19 cellular contexts compared by ENCODE assay signal in the genomic region with DNA sequence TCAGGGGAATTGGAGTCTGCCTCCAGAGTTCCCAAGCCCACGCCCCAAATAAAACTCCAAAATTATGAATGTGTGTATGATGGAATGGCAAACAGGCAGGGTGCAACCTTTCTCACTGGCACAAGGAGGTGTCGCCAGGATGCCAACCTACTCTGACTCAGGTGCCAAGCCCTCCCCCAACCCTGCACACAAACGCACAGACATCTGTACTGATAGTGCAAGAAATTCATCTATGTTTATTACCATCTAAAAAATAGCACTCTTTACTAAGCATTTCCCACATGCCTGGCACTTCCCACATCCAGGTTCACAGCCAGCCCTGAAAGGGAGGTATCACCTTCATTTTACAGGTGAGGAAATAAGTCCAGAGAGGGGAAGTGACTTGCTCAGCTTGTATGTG. TPM values are rescaled to one million over a fixed set of nuclear protein-coding genes. Genes with fewer than 3 reads are reported as not detected.
"Had no signal": no experiment of that assay in that cellular context is flagged by ENCODE, and none has a peak within 500 bp of the region (broad histone marks: within the 10 kb centered on the region; RNA-seq: fewer than 3 reads in every experiment).

No MANE protein-coding gene starts in this region.

- H3K36me3 Mint-ChIP-seq: activated naive CD8-positive, alpha-beta T cell; naive thymus-derived CD4-positive, alpha-beta T cell had no signal

- H3K9me3 Mint-ChIP-seq: stimulated activated naive CD8-positive, alpha-beta T cell treated with anti-CD3 and anti-CD28 coated beads, Interleukin-15, amount 100 ng/mL, for 72 hours had no signal

- H3K27me3 ChIP-seq: testis had no signal

- H3K4me1 ChIP-seq: psoas muscle, spleen, testis had no signal

- DNase-seq: activated CD4-positive, alpha-beta T cell treated with anti-CD3 and anti-CD28 coated beads, Interleukin-2, amount 50 U/mL, for 1 hour; activated CD8-positive, alpha-beta memory T cell treated with anti-CD3 and anti-CD28 coated beads for 24 hours; activated gamma-delta T cell treated with Interleukin-2 at 50 U/mL for 16 hours; amniotic stem cell; caudate nucleus; foreskin fibroblast; hypothalamus; mucosa of descending colon; naive thymus-derived CD4-positive, alpha-beta T cell; occipital lobe; spleen; stimulated activated naive CD8-positive, alpha-beta T cell treated with anti-CD3 and anti-CD28 coated beads, Interleukin-15, amount 100 ng/mL, for 72 hours; testis had no signal

- H3K27me3 Mint-ChIP-seq: activated naive CD8-positive, alpha-beta T cell had no signal

- H3K4me3 ChIP-seq: mucosa of descending colon, psoas muscle, spleen, testis had no signal

- H3K27ac ChIP-seq: psoas muscle, spleen, testis had no signal

- H3K4me3 Mint-ChIP-seq: activated naive CD8-positive, alpha-beta T cell; naive thymus-derived CD4-positive, alpha-beta T cell; stimulated activated naive CD8-positive, alpha-beta T cell treated with anti-CD3 and anti-CD28 coated beads, Interleukin-15, amount 100 ng/mL, for 72 hours had no signal

- H3K9me3 ChIP-seq: mucosa of descending colon, psoas muscle, spleen, testis had no signal

- H3K36me3 ChIP-seq: spleen had no signal

- ATAC-seq: activated CD4-positive, CD25-positive, alpha-beta regulatory T cell treated with anti-CD3 and anti-CD28 coated beads, Interleukin-2, amount 50 U/mL, for 24 hours; left lobe of liver; mucosa of descending colon; naive thymus-derived CD4-positive, alpha-beta T cell; psoas muscle; stimulated activated naive CD8-positive, alpha-beta T cell treated with anti-CD3 and anti-CD28 coated beads, Interleukin-15, amount 100 ng/mL, for 72 hours had no signal

- H3K27ac Mint-ChIP-seq: activated naive CD8-positive, alpha-beta T cell; naive thymus-derived CD4-positive, alpha-beta T cell; stimulated activated naive CD8-positive, alpha-beta T cell treated with anti-CD3 and anti-CD28 coated beads, Interleukin-15, amount 100 ng/mL, for 72 hours had no signal

RNA-seq across cellular contexts. Expression of gene PLA2G3, which starts 1.2 kb away (rescaled TPM):
- total RNA-seq: left lobe of liver; naive thymus-derived CD4-positive, alpha-beta T cell; occipital lobe; psoas muscle; sciatic nerve; spleen; ureter had no signal
- polyA plus RNA-seq: naive thymus-derived CD4-positive, alpha-beta T cell; psoas muscle; spleen had no signal

RNA-seq across cellular contexts. Expression of gene INPP5J, which starts 16.3 kb away (rescaled TPM):
- polyA plus RNA-seq: naive thymus-derived CD4-positive, alpha-beta T cell had no signal
